Comparison of ENCODE assay signal across 8 cellular contexts in genomic region chr3:55486101-55486856, GRCh38. TPM values are rescaled to one million over a fixed set of nuclear protein-coding genes. Genes with fewer than 3 reads are reported as not detected.
DNase-seq lines count a peak whose midpoint lies in the region; ATAC-seq and TF ChIP-seq lines count a peak whose summit lies in the region.

No MANE protein-coding gene starts in this region.

- no peak for ATAC-seq in GM18907 (IDR thresholded peaks at IDR 0.05; ENCODE audit: unreplicated experiment)

- DNase-seq in GM03348 (ENCODE audit: low spot score) (peak; percentile 65), NCI-H748 (lab: John Stamatoyannopoulos, UW; ENCODE audit: unreplicated experiment) (peak; percentile 75), ecto neural progenitor cell (ENCODE audit: low spot score) (peak; percentile 78), mesothelial cell of epicardium (ENCODE audit: low spot score in 2 of 2, unreplicated experiment in 2 of 2) (peak; percentile 43 to 72), vagina (ENCODE audit: extremely low spot score in 2 of 2) (no peak), CD14-positive monocyte (ENCODE audit: low spot score) (no peak), occipital lobe (lab: John Stamatoyannopoulos, UW) (no peak)

- H3K4me3 Mint-ChIP-seq in mesothelial cell of epicardium (peak overlapping the region; percentile 97), CD14-positive monocyte (peak overlapping the region in 1 of 2 donors; percentile 94)

- no peaks in the 10 kb centered on the region for H3K9me3 ChIP-seq in vagina

- H3K36me3 Mint-ChIP-seq in mesothelial cell of epicardium (no peaks in the 10 kb centered on the region), CD14-positive monocyte (peaks cover 2 to 7% of the 10 kb centered on the region in 2 donors)

- no peak for TF ChIP-seq POLR2A in vagina (IDR thresholded peaks at IDR 0.05)

- H3K4me3 ChIP-seq in vagina, result peak overlapping the region; percentile 66 to 78

- peak overlapping the region; percentile 97 for H3K27ac Mint-ChIP-seq in mesothelial cell of epicardium
- H3K27ac Mint-ChIP-seq in CD14-positive monocyte, result peak overlapping the region in 1 of 7 donors; percentile 75

- no peak for TF ChIP-seq CTCF in mesothelial cell of epicardium (IDR thresholded peaks at IDR 0.05; ENCODE audit: unreplicated experiment)
- TF ChIP-seq CTCF in vagina (IDR thresholded peaks at IDR 0.05), result no peak
- TF ChIP-seq CTCF in CD14-positive monocyte (IDR thresholded peaks at IDR 0.05), result no peak

- peaks cover 39% of the 10 kb centered on the region for H3K27me3 Mint-ChIP-seq in mesothelial cell of epicardium (ENCODE audit: low read depth)
- H3K27me3 Mint-ChIP-seq in CD14-positive monocyte (ENCODE audit: low read depth in 3 of 3), result peaks cover 95 to 99% (median 96%) of the 10 kb centered on the region in 3 donors

- H3K27me3 ChIP-seq in vagina, result no peaks in the 10 kb centered on the region

- H3K4me1 Mint-ChIP-seq in mesothelial cell of epicardium (peaks cover 68% of the 10 kb centered on the region), CD14-positive monocyte (peaks cover 30% of the 10 kb centered on the region)

- intact Hi-C loops in vagina (cut with DNase I) (no loop called here), CD14-positive monocyte (cut with micrococcal nuclease) (loop anchor here (5.0 to 10.0 kb wide), 3 partner anchors 236 to 766 kb away; no protein-coding TSS in a partner anchor)

- no peaks in the 10 kb centered on the region for H3K36me3 ChIP-seq in vagina

- peak overlapping the region; percentile 93 for H3K27ac ChIP-seq in vagina

- H3K4me1 ChIP-seq in vagina, result peaks cover 63% of the 10 kb centered on the region

- no peaks in the 10 kb centered on the region for H3K9me3 Mint-ChIP-seq in mesothelial cell of epicardium
- H3K9me3 Mint-ChIP-seq in CD14-positive monocyte, result peaks cover 0 to 25% (median 14%) of the 10 kb centered on the region in 7 donors

RNA-seq across cellular contexts. Expression of gene WNT5A, which starts 0.8 kb away (rescaled TPM):
- total RNA-seq in mesothelial cell of epicardium (59.0 to 63.8 TPM (median 61.7 TPM) in 3 replicates), vagina (52.3 TPM), occipital lobe (6.6 TPM)
- polyA plus RNA-seq in CD14-positive monocyte, result under 1 TPM in 1 of 2 donors, not detected in 1; 0.03 TPM

Comparison
In these comparisons a context has a peak if more than half of its experiments do, and no peak if none do; other contexts are left out.
1. DNase-seq: peak in GM03348 (single experiment), NCI-H748 (single experiment), ecto neural progenitor cell (single experiment) and mesothelial cell of epicardium (2 of 2); none in vagina (0 of 2), CD14-positive monocyte (single experiment) and occipital lobe (single experiment).